In genomic region chr6:35216412-35216732, GRCh38 we compare ENCODE assay signal across 34 cellular contexts. TPM values are rescaled to one million over a fixed set of nuclear protein-coding genes. Genes with fewer than 3 reads are reported as not detected.
DNase-seq lines count a peak whose midpoint lies in the region; ATAC-seq and TF ChIP-seq lines count a peak whose summit lies in the region.
"Had no signal": no experiment of that assay in that cellular context is flagged by ENCODE, and none has a peak within 500 bp of the region (broad histone marks: within the 10 kb centered on the region; RNA-seq: fewer than 3 reads in every experiment).

No MANE protein-coding gene starts in this region.

- H3K27me3 Mint-ChIP-seq in GM23338 (ENCODE audit: insufficient read depth, low read depth, poor library complexity), result peaks cover 49% of the 10 kb centered on the region
- H3K27me3 Mint-ChIP-seq in nephron (ENCODE audit: low read depth), result peaks cover 31% of the 10 kb centered on the region
- H3K27me3 Mint-ChIP-seq in endodermal cell (ENCODE audit: insufficient read depth), result peaks cover 88% of the 10 kb centered on the region

- H3K9ac ChIP-seq in smooth muscle cell (ENCODE audit: low read depth) (no peak overlapping the region), endodermal cell (ENCODE audit: extremely low read depth, low read length, poor library complexity, severe bottlenecking) (no peak overlapping the region)
- H3K9ac ChIP-seq: BLaER1 treated with 17β-estradiol and CSF1 and Interleukin-3, amounts not matched to agents 10 nM and 100 nM; KMS-11; parathyroid adenoma had no signal

- DNase-seq in GM23338 (ENCODE audit: low spot score), result no peak
- DNase-seq in ascending aorta (ENCODE audit: low spot score in 2 of 2), result no peak
- DNase-seq in smooth muscle cell (lab: John Stamatoyannopoulos, UW; ENCODE audit: unreplicated experiment), result no peak
- DNase-seq in endodermal cell, result no peak
- DNase-seq in dermis blood vessel endothelial cell, result no peak
- DNase-seq: activated CD4-positive, alpha-beta memory T cell treated with anti-CD3 and anti-CD28 coated beads for 36 hours; activated CD4-positive, alpha-beta T cell treated with anti-CD3 and anti-CD28 coated beads for 1 hour; activated CD8-positive, alpha-beta memory T cell treated with anti-CD3 and anti-CD28 coated beads, Interleukin-2, amount 50 U/mL, for 4 hours; amygdala; effector memory CD4-positive, alpha-beta T cell; H7; heart left ventricle; MG63; midbrain; naive thymus-derived CD4-positive, alpha-beta T cell; NCI-H2029; NCI-H2227 treated with DMSO at 0.1 percent for 48 hours; SHP77; stimulated activated CD4-positive, alpha-beta T cell treated with anti-CD3 and anti-CD28 coated beads, Interleukin-2, amount 100 ng/mL, for 24 hours; stimulated activated CD8-positive, alpha-beta memory T cell treated with anti-CD3 and anti-CD28 coated beads, Interleukin-4, amount 100 ng/mL, for 48 hours; stomach had no signal

- H3K4me2 ChIP-seq in GM23338, result peak overlapping the region; percentile 86
- H3K4me2 ChIP-seq in smooth muscle cell, result peak overlapping the region; percentile 99
- H3K4me2 ChIP-seq: BLaER1 treated with 17β-estradiol and CSF1 and Interleukin-3, amounts not matched to agents 10 nM and 100 nM; KMS-11 had no signal

- peaks cover 21% of the 10 kb centered on the region for H4K20me1 ChIP-seq in GM23338 (replicated peaks; ENCODE audit: insufficient read depth)
- peaks cover 27% of the 10 kb centered on the region for H4K20me1 ChIP-seq in smooth muscle cell (ENCODE audit: low read depth)

- 0 out of 2 replicates have a peak overlapping the region, but pooled peaks have one; percentile 76 for H3K4me3 ChIP-seq in GM23338
- H3K4me3 ChIP-seq in ascending aorta, result peak overlapping the region; percentile 77 to 94
- no peak overlapping the region for H3K4me3 ChIP-seq in smooth muscle cell
- H3K4me3 ChIP-seq in endodermal cell (ENCODE audit: low read length), result no peak overlapping the region
- H3K4me3 ChIP-seq: BLaER1 treated with 17β-estradiol and CSF1 and Interleukin-3, amounts not matched to agents 10 nM and 100 nM; coronary artery; GM12878; MG63; right atrium auricular region; stomach; tibial nerve had no signal

- H3K27ac ChIP-seq in GM23338 (ENCODE audit: low read depth) (no peak overlapping the region), ascending aorta (peak overlapping the region; percentile 83 to 89), smooth muscle cell (ENCODE audit: low read depth) (peak overlapping the region; percentile 60), endodermal cell (ENCODE audit: low read depth, low read length) (no peak overlapping the region)
- H3K27ac ChIP-seq: BLaER1 treated with 17β-estradiol and CSF1 and Interleukin-3, amounts not matched to agents 10 nM and 100 nM; coronary artery; KMS-11; parathyroid adenoma; right atrium auricular region; stomach; tibial nerve had no signal

- H3K4me1 ChIP-seq in GM23338 (ENCODE audit: insufficient read depth), result peaks cover 35% of the 10 kb centered on the region
- H3K4me1 ChIP-seq in ascending aorta, result peaks cover 33 to 42% of the 10 kb centered on the region in 2 donors
- H3K4me1 ChIP-seq in smooth muscle cell (ENCODE audit: low read depth), result peaks cover 65% of the 10 kb centered on the region
- peaks cover 20% of the 10 kb centered on the region for H3K4me1 ChIP-seq in endodermal cell (ENCODE audit: control insufficient read depth, insufficient read depth, low read length)

- H3K36me3 Mint-ChIP-seq in GM23338 (ENCODE audit: low read depth) (no peaks in the 10 kb centered on the region), nephron (ENCODE audit: low read depth) (no peaks in the 10 kb centered on the region), endodermal cell (ENCODE audit: low read depth) (no peaks in the 10 kb centered on the region)
- H3K36me3 Mint-ChIP-seq: activated CD4-positive, alpha-beta memory T cell treated with anti-CD3 and anti-CD28 coated beads for 36 hours; activated naive CD4-positive, alpha-beta T cell treated with anti-CD3 and anti-CD28 coated beads, Interleukin-2, amount 50 U/mL, for 24 hours had no signal

- ATAC-seq in GM23338 (no peak), HG03354 (IDR thresholded peaks at IDR 0.05; ENCODE audit: poor library complexity, severe bottlenecking, unreplicated experiment) (no peak)
- ATAC-seq: activated T-helper 17 cell treated with anti-CD3 and anti-CD28 coated beads, Interleukin-2, amount 50 U/mL, for 72 hours; GM12878; heart left ventricle; naive thymus-derived CD4-positive, alpha-beta T cell; Panc1 had no signal

- intact Hi-C loops in ascending aorta (cut with DNase I), result loop anchor here (2.0 kb wide), 1 partner anchor 22 kb away; no protein-coding TSS in a partner anchor

- H3K9me3 ChIP-seq in ascending aorta (no peaks in the 10 kb centered on the region), smooth muscle cell (replicated peaks; ENCODE audit: low read depth) (no peaks in the 10 kb centered on the region), endodermal cell (ENCODE audit: control insufficient read depth, low read length) (no peaks in the 10 kb centered on the region)
- H3K9me3 ChIP-seq: BLaER1 treated with 17β-estradiol and CSF1 and Interleukin-3, amounts not matched to agents 10 nM and 100 nM; heart left ventricle; MG63; right atrium auricular region; stomach; tibial nerve had no signal

- H3K4me1 Mint-ChIP-seq in GM23338 (peaks cover 53% of the 10 kb centered on the region), nephron (peaks cover 55% of the 10 kb centered on the region), endodermal cell (peaks cover 37% of the 10 kb centered on the region)
- H3K4me1 Mint-ChIP-seq: activated T-helper 17 cell treated with anti-CD3 and anti-CD28 coated beads, Interleukin-2, amount 50 U/mL, for 72 hours had no signal

- H3F3A ChIP-seq in GM23338 (replicated peaks; ENCODE audit: low read depth) (peaks cover 15% of the 10 kb centered on the region; the same call in 1 of the 2 replicates), smooth muscle cell (ENCODE audit: low read depth) (peaks cover 22% of the 10 kb centered on the region)

- 100% methylated on average over 1 of the region's 1 CpG for WGBS in smooth muscle cell (ENCODE audit: low lambda C conversion rate)
- 98 to 100% methylated on average over 1 of the region's 1 CpG for WGBS in endodermal cell (ENCODE audit: insufficient coverage in 1 of 2, insufficient read length in 1 of 2), 2 experiments

- H3K36me3 ChIP-seq in GM23338 (ENCODE audit: insufficient read depth) (no peaks in the 10 kb centered on the region), ascending aorta (no peaks in the 10 kb centered on the region), smooth muscle cell (ENCODE audit: low read depth) (no peaks in the 10 kb centered on the region), endodermal cell (ENCODE audit: control insufficient read depth, insufficient read depth, low read length) (no peaks in the 10 kb centered on the region)
- H3K36me3 ChIP-seq: BLaER1 treated with 17β-estradiol and CSF1 and Interleukin-3, amounts not matched to agents 10 nM and 100 nM; heart left ventricle; MG63; right atrium auricular region; stomach; tibial nerve had no signal

- H3K9me3 Mint-ChIP-seq in GM23338, result no peaks in the 10 kb centered on the region
- no peaks in the 10 kb centered on the region for H3K9me3 Mint-ChIP-seq in nephron
- no peaks in the 10 kb centered on the region for H3K9me3 Mint-ChIP-seq in endodermal cell
- H3K9me3 Mint-ChIP-seq: activated CD4-positive, alpha-beta memory T cell treated with anti-CD3 and anti-CD28 coated beads for 36 hours; activated naive CD4-positive, alpha-beta T cell treated with anti-CD3 and anti-CD28 coated beads, Interleukin-2, amount 50 U/mL, for 24 hours; activated T-helper 17 cell treated with anti-CD3 and anti-CD28 coated beads, Interleukin-2, amount 50 U/mL, for 72 hours; naive thymus-derived CD4-positive, alpha-beta T cell had no signal

- H3K9me2 ChIP-seq in GM23338 (ENCODE audit: insufficient read depth), result no peaks in the 10 kb centered on the region

- H3K27ac Mint-ChIP-seq in GM23338 (no peak overlapping the region), nephron (peak overlapping the region; percentile 28 to 90 (median 78)), endodermal cell (no peak overlapping the region)
- H3K27ac Mint-ChIP-seq: activated CD4-positive, alpha-beta memory T cell treated with anti-CD3 and anti-CD28 coated beads for 36 hours; activated naive CD4-positive, alpha-beta T cell treated with anti-CD3 and anti-CD28 coated beads, Interleukin-2, amount 50 U/mL, for 24 hours; activated T-helper 17 cell treated with anti-CD3 and anti-CD28 coated beads, Interleukin-2, amount 50 U/mL, for 72 hours; naive thymus-derived CD4-positive, alpha-beta T cell had no signal

- H3K27me3 ChIP-seq in GM23338 (ENCODE audit: insufficient read depth) (peaks cover 90% of the 10 kb centered on the region), ascending aorta (no peaks in the 10 kb centered on the region), smooth muscle cell (ENCODE audit: low read depth) (peaks cover 15% of the 10 kb centered on the region), endodermal cell (ENCODE audit: control insufficient read depth, insufficient read depth, low read length, poor library complexity, severe bottlenecking) (peaks cover 50% of the 10 kb centered on the region)
- H3K27me3 ChIP-seq: MG63 had no signal

- no peaks in the 10 kb centered on the region; the same call in 1 of the 2 replicates for H3K79me2 ChIP-seq in GM23338 (replicated peaks; ENCODE audit: insufficient read depth)
- H3K79me2 ChIP-seq in smooth muscle cell (ENCODE audit: low read depth), result no peaks in the 10 kb centered on the region
- H3K79me2 ChIP-seq: parathyroid adenoma had no signal

- no peak overlapping the region for H2AFZ ChIP-seq in GM23338
- no peak overlapping the region for H2AFZ ChIP-seq in smooth muscle cell (ENCODE audit: low read depth)
- H2AFZ ChIP-seq: parathyroid adenoma had no signal

- H3K4me3 Mint-ChIP-seq in GM23338 (no peak overlapping the region), nephron (peak overlapping the region; percentile 70 to 86 (median 77)), endodermal cell (no peak overlapping the region)
- H3K4me3 Mint-ChIP-seq: activated CD4-positive, alpha-beta memory T cell treated with anti-CD3 and anti-CD28 coated beads for 36 hours; activated naive CD4-positive, alpha-beta T cell treated with anti-CD3 and anti-CD28 coated beads, Interleukin-2, amount 50 U/mL, for 24 hours; activated T-helper 17 cell treated with anti-CD3 and anti-CD28 coated beads, Interleukin-2, amount 50 U/mL, for 72 hours had no signal

- TF ChIP-seq CTCF in GM23338 (conservative IDR thresholded peaks at IDR 0.05; ENCODE audit: low read depth in 2 of 2) (no peak), ascending aorta (IDR thresholded peaks at IDR 0.05) (no peak), nephron (IDR thresholded peaks at IDR 0.05; ENCODE audit: unreplicated experiment in 3 of 3) (no peak), smooth muscle cell (IDR thresholded peaks at IDR 0.05; ENCODE audit: borderline replicate concordance, insufficient read depth, poor library complexity, severe bottlenecking) (no peak), endodermal cell (conservative IDR thresholded peaks at IDR 0.05) (no peak)

RNA-seq across cellular contexts. Expression of gene SCUBE3, which starts 2.6 kb away (rescaled TPM):
- 0.70 and 1.1 TPM in 2 replicates for total RNA-seq in GM23338 (2014; rRNA removed; shearing (Covaris generic))
- polyA plus RNA-seq in GM23338 (2016; fragmentation: Nextera tagmentation; extraction: Ambion mirVana), result 0.39 and 0.56 TPM in 2 replicates
- total RNA-seq in ascending aorta, result 29.5 TPM
- 11.8 and 14.6 TPM in 2 replicates for total RNA-seq in smooth muscle cell
- 15.7 and 18.0 TPM in 2 replicates for polyA plus RNA-seq in smooth muscle cell
- total RNA-seq in endodermal cell, result under 1 TPM; 0.27 to 0.86 TPM
- 22.4 TPM for polyA plus RNA-seq in endodermal cell (2013, experiment 1 of 2)
- 18.8 TPM for polyA plus RNA-seq in endodermal cell (2013, experiment 2 of 2)
- total RNA-seq in dermis blood vessel endothelial cell, result 0.85 and 1.7 TPM in 2 replicates
- total RNA-seq: naive thymus-derived CD4-positive, alpha-beta T cell; T-helper 2 cell treated with Interferon-gamma antibody and Interleukin-4, amounts not matched to agents 100 ng/mL and 5 ng/mL, for 36 hours had no signal

RNA-seq across cellular contexts. Expression of gene ZNF76, which starts 43.2 kb away (rescaled TPM):
- total RNA-seq in GM23338 (2014; rRNA removed; shearing (Covaris generic)), result 18.1 and 18.8 TPM in 2 replicates
- polyA plus RNA-seq in GM23338 (2016; fragmentation: Nextera tagmentation; extraction: Ambion mirVana), result 12.5 and 13.7 TPM in 2 replicates
- 55.7 TPM for total RNA-seq in ascending aorta
- total RNA-seq in smooth muscle cell, result 7.7 and 12.9 TPM in 2 replicates
- polyA plus RNA-seq in smooth muscle cell, result 14.2 and 24.2 TPM in 2 replicates
- 10 to 100 TPM; 39.0 to 42.9 TPM for total RNA-seq in endodermal cell
- polyA plus RNA-seq in endodermal cell (2013, experiment 1 of 2), result 46.7 TPM
- polyA plus RNA-seq in endodermal cell (2013, experiment 2 of 2), result 38.9 TPM
- 27.7 and 32.0 TPM in 2 replicates for total RNA-seq in dermis blood vessel endothelial cell

Comparison
In these comparisons a context has a peak if more than half of its experiments do, and no peak if none do; other contexts are left out.
1. H3K27ac ChIP-seq: peak in ascending aorta (2 of 2) and smooth muscle cell (single experiment); none in GM23338 (single experiment) and endodermal cell (single experiment).
2. H3K4me3 ChIP-seq: peak in GM23338 (single experiment) and ascending aorta (2 of 2); none in smooth muscle cell (single experiment) and endodermal cell (single experiment).
3. H3K27ac Mint-ChIP-seq: peak in nephron (3 of 3); none in GM23338 (single experiment) and endodermal cell (single experiment).
4. H3K4me3 Mint-ChIP-seq: peak in nephron (3 of 3); none in GM23338 (single experiment) and endodermal cell (single experiment).